10 cellular contexts compared by ENCODE assay signal in genomic region chr1:90834354-90835171, GRCh38.
DNase-seq lines count a peak whose midpoint lies in the region; ATAC-seq and TF ChIP-seq lines count a peak whose summit lies in the region.
"Had no signal": no experiment of that assay in that cellular context is flagged by ENCODE, and none has a peak within 500 bp of the region (broad histone marks: within the 10 kb centered on the region; RNA-seq: fewer than 3 reads in every experiment).

No MANE protein-coding gene starts in this region.

- BruUV-seq in A673 (replicated peaks; lab: Mats Ljungman, UMichigan) = no TSS peak

- H3K27me3 ChIP-seq in A673 (replicated peaks; ENCODE audit: insufficient read depth, low read depth, low read length, poor library complexity) (peaks cover 14% of the 10 kb centered on the region), thyroid gland (peaks cover 12% of the 10 kb centered on the region)

- ATAC-seq in GM21526 (IDR thresholded peaks at IDR 0.05; ENCODE audit: low FRiP score, unreplicated experiment) = no peak

- CTCF ChIA-PET in A673 (lab: Charles Lee) = interaction anchor here (0.6 kb wide), 1 partner anchor 966 kb away, joined by 11 read pairs; no protein-coding TSS in a partner anchor

- DNase-seq in A673 (ENCODE audit: low spot score) = peak; percentile 77
- DNase-seq in DMS 273 treated with DMSO at 0.1 percent for 48 hours (lab: John Stamatoyannopoulos, UW) = peak; percentile 76
- peak; percentile 86 to 87 for DNase-seq in NCI-H526 (lab: John Stamatoyannopoulos, UW)
- peak; percentile 13 for DNase-seq in fibroblast of villous mesenchyme (ENCODE audit: low read depth)
- DNase-seq in 8988T = no peak
- no peak for DNase-seq in thyroid gland
- DNase-seq in SIG-M5 (lab: John Stamatoyannopoulos, UW) = no peak
- DNase-seq: NCI-H2171 had no signal

- WGBS in thyroid gland, 2 donors = 16 to 20% methylated on average over 28 to 30 of the region's 30 CpGs

- POLR2A ChIA-PET in A673 (lab: Charles Lee; ENCODE audit: low non-redundant PET) = no interaction called here

- H3K36me3 ChIP-seq in A673 (ENCODE audit: insufficient read depth, low read length, poor library complexity, severe bottlenecking) = no peaks in the 10 kb centered on the region
- H3K36me3 ChIP-seq in thyroid gland = no peaks in the 10 kb centered on the region

- intact Hi-C loops in A673 (cut with micrococcal nuclease; ENCODE audit: unreplicated experiment) (no loop called here), thyroid gland (cut with DNase I) (no loop called here)

- H3K9me3 ChIP-seq in A673 (ENCODE audit: low read depth, low read length, poor library complexity, severe bottlenecking) = no peaks in the 10 kb centered on the region
- H3K9me3 ChIP-seq in thyroid gland = no peaks in the 10 kb centered on the region

- no peak for TF ChIP-seq CTCF in A673 (conservative IDR thresholded peaks at IDR 0.05; ENCODE audit: low read depth, low read length)
- TF ChIP-seq CTCF in fibroblast of villous mesenchyme (IDR thresholded peaks at IDR 0.05; ENCODE audit: insufficient read depth, low read depth, low read length) = no peak
- TF ChIP-seq CTCF in thyroid gland (IDR thresholded peaks at IDR 0.05) = no peak

- TF ChIP-seq POLR2A in thyroid gland (IDR thresholded peaks at IDR 0.05) = no peak

- H3K4me1 ChIP-seq in A673 (ENCODE audit: insufficient read depth, low read length, poor library complexity, severe bottlenecking) (peaks cover 8% of the 10 kb centered on the region), thyroid gland (peaks cover 13 to 17% of the 10 kb centered on the region in 2 donors)

- H3K4me3 ChIP-seq in A673 (ENCODE audit: low read depth, low read length, poor library complexity, severe bottlenecking) = no peak overlapping the region
- no peak overlapping the region for H3K4me3 ChIP-seq in fibroblast of villous mesenchyme (ENCODE audit: low read depth, low read length)
- no peak overlapping the region for H3K4me3 ChIP-seq in thyroid gland (replicated peaks in 1 of 3)

- H3K27ac ChIP-seq in A673 (ENCODE audit: low read depth, low read length, poor library complexity, severe bottlenecking) = no peak overlapping the region
- H3K27ac ChIP-seq in thyroid gland = no peak overlapping the region
- H3K27ac ChIP-seq: C4-2B had no signal

Comparison
In these comparisons a context has a peak if more than half of its experiments do, and no peak if none do; other contexts are left out.
1. DNase-seq: peak in A673 (single experiment), DMS 273 treated with DMSO at 0.1 percent for 48 hours (single experiment), NCI-H526 (2 of 2) and fibroblast of villous mesenchyme (single experiment); none in 8988T (single experiment), thyroid gland (0 of 2) and SIG-M5 (single experiment).